In the genomic region with DNA sequence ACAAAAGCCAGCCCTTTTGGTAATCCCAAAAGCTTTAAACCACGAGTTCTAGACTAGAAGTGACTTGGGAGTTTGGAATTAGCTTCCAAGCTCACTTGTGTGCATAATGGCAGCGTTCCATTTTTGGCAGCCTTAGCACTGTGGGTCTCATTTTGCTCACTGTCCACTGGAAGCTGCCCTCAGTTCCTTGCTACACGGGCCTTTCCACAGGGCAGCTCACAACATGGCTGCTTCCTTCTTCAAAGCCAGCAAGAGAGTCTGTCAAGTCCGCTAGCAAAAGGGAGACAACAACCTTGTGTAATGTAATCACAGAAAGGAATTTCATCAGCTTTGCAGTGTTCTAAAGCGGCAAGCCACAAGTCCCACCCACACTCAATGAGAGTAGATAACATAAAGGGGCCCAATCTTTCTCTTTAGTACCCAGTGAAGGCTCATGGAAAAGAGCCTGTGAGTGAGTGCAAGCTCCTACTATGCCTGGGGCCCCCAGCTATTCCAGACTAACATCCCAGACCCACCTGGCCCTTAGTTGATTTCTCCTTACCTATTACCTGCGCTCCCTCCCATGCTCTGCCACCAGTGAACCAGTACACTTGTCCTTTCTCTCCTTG, we compare ENCODE assay signal across 11 cellular contexts.
DNase-seq lines count a peak whose midpoint lies in the region; ATAC-seq and TF ChIP-seq lines count a peak whose summit lies in the region.
"Had no signal": no experiment of that assay in that cellular context is flagged by ENCODE, and none has a peak within 500 bp of the region (broad histone marks: within the 10 kb centered on the region; RNA-seq: fewer than 3 reads in every experiment).

No MANE protein-coding gene starts in this region.

- POLR2A ChIA-PET in PC-3 (lab: Charles Lee; ENCODE audit: unreplicated experiment), result no interaction called here

- peaks cover 2% of the 10 kb centered on the region for H3K9me3 Mint-ChIP-seq in activated CD8-positive, alpha-beta memory T cell treated with anti-CD3 and anti-CD28 coated beads, Interleukin-2, amount 10 ng/mL, durations not matched to agents 7 days and 5 days (ENCODE audit: low read depth)
- H3K9me3 Mint-ChIP-seq in effector memory CD8-positive, alpha-beta T cell, result no peaks in the 10 kb centered on the region

- no peaks in the 10 kb centered on the region for H3K9me2 ChIP-seq in PC-3 (replicated peaks; ENCODE audit: low read length)

- no peaks in the 10 kb centered on the region for H4K20me1 ChIP-seq in PC-3 (ENCODE audit: low read length)

- H3K27me3 ChIP-seq in PC-3 (ENCODE audit: low read length), result no peaks in the 10 kb centered on the region
- no peaks in the 10 kb centered on the region for H3K27me3 ChIP-seq in spleen (replicated peaks in 1 of 7)

- H3K79me2 ChIP-seq in PC-3 (ENCODE audit: low read length), result no peaks in the 10 kb centered on the region

- no peak overlapping the region for H3K4me3 ChIP-seq in PC-3 (ENCODE audit: low read length)
- no peak overlapping the region for H3K4me3 ChIP-seq in spleen

- BruUV-seq in PC-3 (replicated peaks; lab: Mats Ljungman, UMichigan), result no TSS peak

- H3K27me3 Mint-ChIP-seq in activated CD8-positive, alpha-beta memory T cell treated with anti-CD3 and anti-CD28 coated beads, Interleukin-2, amount 10 ng/mL, durations not matched to agents 7 days and 5 days, result no peaks in the 10 kb centered on the region
- peaks cover 0 to 9% of the 10 kb centered on the region in 2 donors for H3K27me3 Mint-ChIP-seq in effector memory CD8-positive, alpha-beta T cell
- H3K27me3 Mint-ChIP-seq: stimulated activated memory B cell treated with anti-CD40 and anti-IgM and Interleukin-4, amounts not matched to agents 10 μg/mL and 1 μg/mL and 100 μg/mL, for 72 hours had no signal

- H3K4me1 ChIP-seq in PC-3 (ENCODE audit: insufficient read depth, low read length) (no peaks in the 10 kb centered on the region), spleen (peaks cover 0 to 35% (median 14%) of the 10 kb centered on the region in 6 donors)

- DNase-seq in activated CD8-positive, alpha-beta memory T cell treated with anti-CD3 and anti-CD28 coated beads, Interleukin-2, amount 10 ng/mL, durations not matched to agents 7 days and 5 days, result no peak
- no peak for DNase-seq in activated CD8-positive, alpha-beta memory T cell treated with anti-CD3 and anti-CD28 coated beads, Interleukin-2, amount 50 U/mL, for 4 hours
- DNase-seq in PC-3, result no peak
- DNase-seq in effector memory CD8-positive, alpha-beta T cell, result no peak
- DNase-seq in spleen, result no peak
- DNase-seq in NCI-H146 treated with DMSO at 0.1 percent for 48 hours (lab: John Stamatoyannopoulos, UW; ENCODE audit: unreplicated experiment), result no peak
- no peak for DNase-seq in Right ventricle myocardium inferior (ENCODE audit: missing footprints)
- DNase-seq: NCI-H524 treated with DMSO at 0.1 percent for 48 hours, T1000 had no signal

- H3K4me2 ChIP-seq in PC-3 (ENCODE audit: low read length), result no peak overlapping the region

- no peak overlapping the region for H3K4me3 Mint-ChIP-seq in activated CD8-positive, alpha-beta memory T cell treated with anti-CD3 and anti-CD28 coated beads, Interleukin-2, amount 10 ng/mL, durations not matched to agents 7 days and 5 days
- H3K4me3 Mint-ChIP-seq in effector memory CD8-positive, alpha-beta T cell, result no peak overlapping the region
- H3K4me3 Mint-ChIP-seq: stimulated activated memory B cell treated with anti-CD40 and anti-IgM and Interleukin-4, amounts not matched to agents 10 μg/mL and 1 μg/mL and 100 μg/mL, for 72 hours had no signal

- H3K27ac Mint-ChIP-seq in activated CD8-positive, alpha-beta memory T cell treated with anti-CD3 and anti-CD28 coated beads, Interleukin-2, amount 10 ng/mL, durations not matched to agents 7 days and 5 days, result peak overlapping the region; percentile 74
- H3K27ac Mint-ChIP-seq in effector memory CD8-positive, alpha-beta T cell, result peak overlapping the region; percentile 26 to 41
- H3K27ac Mint-ChIP-seq: stimulated activated memory B cell treated with anti-CD40 and anti-IgM and Interleukin-4, amounts not matched to agents 10 μg/mL and 1 μg/mL and 100 μg/mL, for 72 hours had no signal

- TF ChIP-seq POLR2A in spleen (IDR thresholded peaks at IDR 0.05), result no peak

- H3K27ac ChIP-seq in PC-3 (ENCODE audit: low read length) (no peak overlapping the region), spleen (peak overlapping the region in 6 of 8 donors; percentile 7 to 68 (median 28))

- WGBS in spleen, 5 donors, result 72 to 87% (median 81%) methylated on average over 6 of the region's 6 CpGs

- H3K36me3 ChIP-seq in PC-3 (ENCODE audit: low read depth, low read length) (no peaks in the 10 kb centered on the region), spleen (no peaks in the 10 kb centered on the region)

- CTCF ChIA-PET in activated CD8-positive, alpha-beta memory T cell treated with anti-CD3 and anti-CD28 coated beads, Interleukin-2, amount 10 ng/mL, durations not matched to agents 7 days and 5 days (lab: Charles Lee), result interaction anchor here (0.7 to 0.8 kb wide), 2 partner anchors 39 to 63 kb away, joined by 3 to 4 read pairs; no protein-coding TSS in a partner anchor
- CTCF ChIA-PET in PC-3 (lab: Charles Lee), result no interaction called here

- intact Hi-C loops in PC-3 (cut with micrococcal nuclease), result no loop called here
- intact Hi-C loops in spleen (cut with DNase I; ENCODE audit: low total_unique reads), result no loop called here
- intact Hi-C loops in Right ventricle myocardium inferior (cut with DNase I), result no loop called here

- H3F3A ChIP-seq in PC-3 (ENCODE audit: low read length, unreplicated experiment), result no peaks in the 10 kb centered on the region

- TF ChIP-seq CTCF in PC-3 (conservative IDR thresholded peaks at IDR 0.05; ENCODE audit: low read depth, low read length) (no peak), spleen (IDR thresholded peaks at IDR 0.05 in 8 of 11, conservative IDR thresholded peaks at IDR 0.05 in 3 of 11) (no peak)

- H3K36me3 Mint-ChIP-seq in activated CD8-positive, alpha-beta memory T cell treated with anti-CD3 and anti-CD28 coated beads, Interleukin-2, amount 10 ng/mL, durations not matched to agents 7 days and 5 days, result peaks cover 13% of the 10 kb centered on the region
- no peaks in the 10 kb centered on the region for H3K36me3 Mint-ChIP-seq in effector memory CD8-positive, alpha-beta T cell (ENCODE audit: insufficient read depth)
- H3K36me3 Mint-ChIP-seq: stimulated activated memory B cell treated with anti-CD40 and anti-IgM and Interleukin-4, amounts not matched to agents 10 μg/mL and 1 μg/mL and 100 μg/mL, for 72 hours had no signal

- peak; percentile 27 for ATAC-seq in activated CD8-positive, alpha-beta memory T cell treated with anti-CD3 and anti-CD28 coated beads, Interleukin-2, amount 10 ng/mL, durations not matched to agents 7 days and 5 days
- ATAC-seq in PC-3 (no peak), HG02852 (IDR thresholded peaks at IDR 0.05; ENCODE audit: unreplicated experiment) (no peak), Right ventricle myocardium inferior (no peak)
- no peak for ATAC-seq in effector memory CD8-positive, alpha-beta T cell (replicated peaks)
- ATAC-seq: stimulated activated memory B cell treated with anti-CD40 and anti-IgM and Interleukin-4, amounts not matched to agents 10 μg/mL and 1 μg/mL and 100 μg/mL, for 72 hours had no signal

- 0 out of 2 replicates have a peak overlapping the region, but pooled peaks have one; percentile 1 for H2AFZ ChIP-seq in PC-3 (ENCODE audit: low read length)

- H3K4me1 Mint-ChIP-seq in activated CD8-positive, alpha-beta memory T cell treated with anti-CD3 and anti-CD28 coated beads, Interleukin-2, amount 10 ng/mL, durations not matched to agents 7 days and 5 days, result peaks cover 24% of the 10 kb centered on the region
- peaks cover 8 to 11% of the 10 kb centered on the region in 2 donors for H3K4me1 Mint-ChIP-seq in effector memory CD8-positive, alpha-beta T cell (ENCODE audit: low read depth in 2 of 2)

- no peak overlapping the region for H3K9ac ChIP-seq in PC-3 (ENCODE audit: low read length)

- no peaks in the 10 kb centered on the region for H3K9me3 ChIP-seq in PC-3 (ENCODE audit: low read length)
- H3K9me3 ChIP-seq in spleen, result no peaks in the 10 kb centered on the region
